In genomic region chr19:9539201-9539600, GRCh38 we compare ENCODE assay signal across 9 cellular contexts. TPM values are rescaled to one million over a fixed set of nuclear protein-coding genes. Genes with fewer than 3 reads are reported as not detected.
DNase-seq lines count a peak whose midpoint lies in the region; ATAC-seq and TF ChIP-seq lines count a peak whose summit lies in the region.
"Not testable (repeated sequence)": the region's sequence is repeated elsewhere in the genome, so short reads cannot be mapped to it uniquely, and the experiment has no call there.
"Had no signal": no experiment of that assay in that cellular context is flagged by ENCODE, and none has a peak within 500 bp of the region (broad histone marks: within the 10 kb centered on the region; RNA-seq: fewer than 3 reads in every experiment).

No MANE protein-coding gene starts in this region.

- peaks cover 12% of the 10 kb centered on the region for H3K4me1 ChIP-seq in CD4-positive, alpha-beta memory T cell (ENCODE audit: insufficient read depth, low read length)
- not testable (repeated sequence) for H3K4me1 ChIP-seq in NT2/D1 (ENCODE audit: insufficient read depth, insufficient read length)
- peaks cover 6 to 11% of the 10 kb centered on the region in 2 donors for H3K4me1 ChIP-seq in thyroid gland

- peak overlapping the region; percentile 92 to 98 (median 96) for H3K4me3 Mint-ChIP-seq in CD4-positive, alpha-beta memory T cell
- peak overlapping the region; percentile 97 for H3K4me3 Mint-ChIP-seq in activated CD8-positive, alpha-beta T cell treated with anti-CD3 and anti-CD28 coated beads for 36 hours
- H3K4me3 Mint-ChIP-seq in memory B cell (peak overlapping the region; percentile 68), progenitor cell of endocrine pancreas (ENCODE audit: low read depth) (peak overlapping the region; percentile 99)

- H3K27me3 Mint-ChIP-seq in CD4-positive, alpha-beta memory T cell; activated CD8-positive, alpha-beta T cell treated with anti-CD3 and anti-CD28 coated beads for 36 hours; memory B cell; progenitor cell of endocrine pancreas: not testable (repeated sequence)

- TF ChIP-seq CTCF in activated CD8-positive, alpha-beta T cell treated with anti-CD3 and anti-CD28 coated beads for 36 hours (IDR thresholded peaks at IDR 0.05); brain microvascular endothelial cell (IDR thresholded peaks at IDR 0.05; ENCODE audit: low read depth, low read length, missing control alignments); fibroblast of pulmonary artery (IDR thresholded peaks at IDR 0.05; ENCODE audit: low read length, missing control alignments); progenitor cell of endocrine pancreas (IDR thresholded peaks at IDR 0.05; ENCODE audit: unreplicated experiment); thyroid gland (IDR thresholded peaks at IDR 0.05): not testable (repeated sequence)

- peak overlapping the region; percentile 91 for H3K9ac ChIP-seq in NT2/D1 (ENCODE audit: insufficient read length, low read depth)

- POLR2A ChIA-PET in CD4-positive, alpha-beta memory T cell (lab: Charles Lee; ENCODE audit: partially characterized antibody): not testable (repeated sequence)
- POLR2A ChIA-PET in activated CD8-positive, alpha-beta T cell treated with anti-CD3 and anti-CD28 coated beads for 36 hours (lab: Charles Lee): interaction anchor here (0.6 kb wide), 1 partner anchor 39 kb away, joined by 3 read pairs; no protein-coding TSS in a partner anchor

- peaks cover 13 to 36% (median 25%) of the 10 kb centered on the region in 4 donors for H3K4me1 Mint-ChIP-seq in CD4-positive, alpha-beta memory T cell
- H3K4me1 Mint-ChIP-seq in activated CD8-positive, alpha-beta T cell treated with anti-CD3 and anti-CD28 coated beads for 36 hours (ENCODE audit: low read depth): peaks cover 14% of the 10 kb centered on the region
- H3K4me1 Mint-ChIP-seq in memory B cell; progenitor cell of endocrine pancreas (ENCODE audit: low read depth): not testable (repeated sequence)

- H3K27me3 ChIP-seq in CD4-positive, alpha-beta memory T cell (ENCODE audit: insufficient read depth, low read length); NT2/D1 (ENCODE audit: insufficient read depth, insufficient read length); brain microvascular endothelial cell (replicated peaks); thyroid gland: not testable (repeated sequence)

- H3K27ac Mint-ChIP-seq in CD4-positive, alpha-beta memory T cell: peak overlapping the region; percentile 84 to 100 (median 97)
- peak overlapping the region; percentile 99 for H3K27ac Mint-ChIP-seq in activated CD8-positive, alpha-beta T cell treated with anti-CD3 and anti-CD28 coated beads for 36 hours
- peak overlapping the region; percentile 51 for H3K27ac Mint-ChIP-seq in memory B cell
- peak overlapping the region; percentile 100 for H3K27ac Mint-ChIP-seq in progenitor cell of endocrine pancreas

- H3K9me3 Mint-ChIP-seq in CD4-positive, alpha-beta memory T cell: peaks cover 0 to 43% (median 30%) of the 10 kb centered on the region in 8 donors
- peaks cover 28% of the 10 kb centered on the region for H3K9me3 Mint-ChIP-seq in activated CD8-positive, alpha-beta T cell treated with anti-CD3 and anti-CD28 coated beads for 36 hours
- H3K9me3 Mint-ChIP-seq in memory B cell: not testable (repeated sequence)
- H3K9me3 Mint-ChIP-seq in progenitor cell of endocrine pancreas (ENCODE audit: low read depth): peaks cover 36% of the 10 kb centered on the region

- in situ Hi-C loops in brain microvascular endothelial cell (cut with HindIII; ENCODE audit: low pct_ligation_motif_present, low sequenced_read_pairs): not testable (repeated sequence)

- not testable (repeated sequence) for TF ChIP-seq POLR2A in thyroid gland (IDR thresholded peaks at IDR 0.05)

- not testable (repeated sequence) for DNase-seq in CD4-positive, alpha-beta memory T cell; NT2/D1 (ENCODE audit: low read depth, low spot score); activated CD8-positive, alpha-beta T cell treated with anti-CD3 and anti-CD28 coated beads for 36 hours; brain microvascular endothelial cell; fibroblast of pulmonary artery (ENCODE audit: low read depth); memory B cell (ENCODE audit: low spot score in 2 of 2); progenitor cell of endocrine pancreas (ENCODE audit: low spot score, unreplicated experiment); thyroid gland

- peaks cover 14% of the 10 kb centered on the region for H3K36me3 ChIP-seq in CD4-positive, alpha-beta memory T cell (ENCODE audit: insufficient read depth, low read length)
- peaks cover 27% of the 10 kb centered on the region for H3K36me3 ChIP-seq in NT2/D1 (ENCODE audit: insufficient read depth, insufficient read length, low read length)
- H3K36me3 ChIP-seq in brain microvascular endothelial cell (replicated peaks): peaks cover 25% of the 10 kb centered on the region
- H3K36me3 ChIP-seq in thyroid gland: peaks cover 18 to 21% of the 10 kb centered on the region in 2 donors

- H3K9me3 ChIP-seq in CD4-positive, alpha-beta memory T cell (ENCODE audit: control insufficient read depth in 1 of 2, low read length in 2 of 2); thyroid gland: not testable (repeated sequence)
- peaks cover 49% of the 10 kb centered on the region for H3K9me3 ChIP-seq in NT2/D1 (ENCODE audit: insufficient read depth, low read length)

- CTCF ChIA-PET in CD4-positive, alpha-beta memory T cell (lab: Charles Lee; ENCODE audit: partially characterized antibody): interaction anchor here (0.6 kb wide), 1 partner anchor 102 kb away, joined by 3 read pairs; no protein-coding TSS in a partner anchor
- CTCF ChIA-PET in activated CD8-positive, alpha-beta T cell treated with anti-CD3 and anti-CD28 coated beads for 36 hours (lab: Charles Lee): not testable (repeated sequence)

- WGBS in thyroid gland, 2 donors: 83 to 84% methylated on average over 6 of the region's 6 CpGs

- peak overlapping the region in 1 of 2 donors; percentile 80 for H3K4me3 ChIP-seq in CD4-positive, alpha-beta memory T cell (ENCODE audit: low read length in 2 of 2)
- H3K4me3 ChIP-seq in NT2/D1 (ENCODE audit: insufficient read length, low read depth) (peak overlapping the region; percentile 81), fibroblast of pulmonary artery (replicated peaks; ENCODE audit: low read depth, low read length) (peak overlapping the region; percentile 83)
- not testable (repeated sequence) for H3K4me3 ChIP-seq in brain microvascular endothelial cell (ENCODE audit: low read depth, low read length); thyroid gland (replicated peaks in 1 of 3)

- intact Hi-C loops in CD4-positive, alpha-beta memory T cell (cut with micrococcal nuclease): loop anchor here (5.0 kb wide), 1 partner anchor 102 kb away; the partner anchor contains the start of gene ZNF266
- intact Hi-C loops in activated CD8-positive, alpha-beta T cell treated with anti-CD3 and anti-CD28 coated beads for 36 hours (cut with micrococcal nuclease); thyroid gland (cut with DNase I): not testable (repeated sequence)

- peaks cover 27 to 38% of the 10 kb centered on the region in 2 donors for H3K36me3 Mint-ChIP-seq in CD4-positive, alpha-beta memory T cell
- peaks cover 50% of the 10 kb centered on the region for H3K36me3 Mint-ChIP-seq in activated CD8-positive, alpha-beta T cell treated with anti-CD3 and anti-CD28 coated beads for 36 hours (ENCODE audit: low read depth)
- H3K36me3 Mint-ChIP-seq in memory B cell (peaks cover 27% of the 10 kb centered on the region), progenitor cell of endocrine pancreas (ENCODE audit: insufficient read depth) (peaks cover 51% of the 10 kb centered on the region)

- H3K27ac ChIP-seq in CD4-positive, alpha-beta memory T cell (ENCODE audit: low read depth, low read length): peak overlapping the region; percentile 82
- H3K27ac ChIP-seq in brain microvascular endothelial cell (peak overlapping the region; percentile 95), thyroid gland (peak overlapping the region; percentile 92 to 97 (median 94))

- ATAC-seq in activated CD8-positive, alpha-beta T cell treated with anti-CD3 and anti-CD28 coated beads for 36 hours; memory B cell (ENCODE audit: low read depth): not testable (repeated sequence)

RNA-seq across cellular contexts. Expression of gene ZNF426, which starts 0.8 kb away (rescaled TPM):
- total RNA-seq in CD4-positive, alpha-beta memory T cell: 10 to 100 TPM; 18.0 to 18.2 TPM
- 10 to 100 TPM; 11.7 to 16.8 TPM for polyA plus RNA-seq in CD4-positive, alpha-beta memory T cell
- 10 to 100 TPM; 13.5 to 13.6 TPM for total RNA-seq in activated CD8-positive, alpha-beta T cell treated with anti-CD3 and anti-CD28 coated beads for 36 hours
- total RNA-seq in progenitor cell of endocrine pancreas (21.7 and 24.2 TPM in 2 replicates), thyroid gland (10 to 100 TPM; 14.0 to 25.6 (median 15.1) TPM)

RNA-seq across cellular contexts. Expression of gene ZNF560, which starts 40.8 kb away (rescaled TPM):
- total RNA-seq in CD4-positive, alpha-beta memory T cell: not detected
- polyA plus RNA-seq in CD4-positive, alpha-beta memory T cell: not detected
- total RNA-seq in activated CD8-positive, alpha-beta T cell treated with anti-CD3 and anti-CD28 coated beads for 36 hours: under 1 TPM; 0.11 to 0.16 TPM
- total RNA-seq in progenitor cell of endocrine pancreas: not detected in 2 replicates
- total RNA-seq in thyroid gland: under 1 TPM in 1 of 4 donors, not detected in 3; 0.13 TPM
- total RNA-seq: aorta had no signal
- polyA plus RNA-seq: aorta had no signal

RNA-seq across cellular contexts. Expression of gene ZNF121, which starts 45.1 kb away (rescaled TPM):
- 10 to 100 TPM; 47.2 to 53.0 TPM for total RNA-seq in CD4-positive, alpha-beta memory T cell
- polyA plus RNA-seq in CD4-positive, alpha-beta memory T cell: 1 to 10 TPM; 2.1 to 4.2 TPM
- total RNA-seq in activated CD8-positive, alpha-beta T cell treated with anti-CD3 and anti-CD28 coated beads for 36 hours: 10 to 100 TPM; 79.9 to 85.5 TPM
- total RNA-seq in progenitor cell of endocrine pancreas: 53.9 and 57.0 TPM in 2 replicates
- 10 to 100 TPM; 30.0 to 50.1 (median 37.9) TPM for total RNA-seq in thyroid gland
